In the genomic region with DNA sequence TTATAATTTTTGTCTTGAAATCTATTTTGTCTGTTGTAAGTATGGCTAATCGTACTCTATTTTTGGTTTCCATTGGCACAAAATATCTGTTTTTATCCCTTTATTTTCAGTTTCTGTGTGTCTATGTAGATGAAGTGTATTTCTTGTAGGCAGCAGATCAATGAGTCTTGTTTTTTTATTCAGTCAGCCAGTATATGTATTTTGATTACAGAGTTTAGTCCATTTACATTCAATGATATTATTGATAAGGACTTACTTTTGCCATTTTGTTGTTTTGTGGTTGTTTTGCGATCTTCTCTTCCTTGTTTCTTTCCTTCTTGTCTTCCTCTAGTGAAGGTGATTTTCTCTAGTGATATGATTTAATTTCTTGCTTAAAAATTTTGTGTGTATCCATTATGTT, we compare ENCODE assay signal across 8 cellular contexts.
"Had no signal": no experiment of that assay in that cellular context is flagged by ENCODE, and none has a peak within 500 bp of the region (broad histone marks: within the 10 kb centered on the region; RNA-seq: fewer than 3 reads in every experiment).

No MANE protein-coding gene starts in this region.

- DNase-seq: GDM1, GF-D8 had no signal

- H3K4me3 ChIP-seq: GM12878 had no signal

- FAIRE-seq: G401.6, GM12878, GM12891, GM12892, GM18507, GM19239 had no signal

- ATAC-seq: GM12878 had no signal
